ENCODE assay signal across 16 cellular contexts in the genomic region with DNA sequence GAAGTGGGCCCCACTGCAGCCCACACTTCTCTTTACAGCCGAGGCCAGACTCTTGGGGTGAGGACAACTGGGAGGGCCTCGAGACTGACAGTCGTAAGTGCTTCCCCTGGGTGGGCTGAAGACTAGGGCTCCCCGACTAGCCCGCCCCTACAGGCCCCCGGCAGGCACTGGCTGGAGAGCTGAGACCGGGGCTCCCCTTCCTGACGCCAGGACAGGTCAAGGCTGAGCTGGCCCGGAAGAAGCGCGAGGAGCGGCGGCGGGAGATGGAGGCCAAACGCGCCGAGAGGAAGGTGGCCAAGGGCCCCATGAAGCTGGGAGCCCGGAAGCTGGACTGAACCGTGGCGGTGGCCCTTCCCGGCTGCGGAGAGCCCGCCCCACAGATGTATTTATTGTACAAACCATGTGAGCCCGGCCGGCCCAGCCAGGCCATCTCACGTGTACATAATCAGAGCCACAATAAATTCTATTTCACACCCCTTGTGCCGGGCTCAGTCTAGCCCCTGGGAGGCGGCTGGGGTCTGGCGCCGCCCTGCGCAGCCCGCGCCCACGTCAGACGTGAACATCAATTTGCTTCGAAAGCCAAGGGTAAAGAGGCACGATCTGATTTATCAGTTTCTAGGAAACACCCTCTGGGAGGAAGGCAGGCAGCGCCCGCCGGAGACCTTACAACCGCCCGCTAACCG.
DNase-seq lines count a peak whose midpoint lies in the region; ATAC-seq and TF ChIP-seq lines count a peak whose summit lies in the region.
"Had no signal": no experiment of that assay in that cellular context is flagged by ENCODE, and none has a peak within 500 bp of the region (broad histone marks: within the 10 kb centered on the region; RNA-seq: fewer than 3 reads in every experiment).

No MANE protein-coding gene starts in this region.

- H3K36me3 ChIP-seq in iPS-20b (ENCODE audit: insufficient read depth, low read depth, low read length): peaks cover 9% of the 10 kb centered on the region

- peak overlapping the region; percentile 23 for H3K4me3 Mint-ChIP-seq in activated naive CD4-positive, alpha-beta T cell treated with anti-CD3 and anti-CD28 coated beads, Interleukin-2, amount 50 U/mL, for 24 hours
- peak overlapping the region; percentile 39 for H3K4me3 Mint-ChIP-seq in stimulated activated naive B cell treated with anti-CD40 and anti-IgM and Interleukin-4, amounts not matched to agents 10 μg/mL and 1 μg/mL and 100 μg/mL, for 72 hours
- H3K4me3 Mint-ChIP-seq: activated CD4-positive, alpha-beta memory T cell treated with anti-CD3 and anti-CD28 coated beads for 36 hours; activated naive CD8-positive, alpha-beta T cell treated with anti-CD3 and anti-CD28 coated beads, Interleukin-2, amount 10 ng/mL, durations not matched to agents 7 days and 5 days had no signal

- ATAC-seq in stimulated activated naive B cell treated with anti-CD40 and anti-IgM and Interleukin-4, amounts not matched to agents 10 μg/mL and 1 μg/mL and 100 μg/mL, for 72 hours (replicated peaks): no peak
- no peak for ATAC-seq in HG03139 (IDR thresholded peaks at IDR 0.05; ENCODE audit: unreplicated experiment)
- ATAC-seq: esophagus mucosa, heart right ventricle had no signal

- H3K9ac ChIP-seq in iPS-20b (ENCODE audit: low read depth, low read length): no peak overlapping the region

- peaks cover 8% of the 10 kb centered on the region for H3K4me1 Mint-ChIP-seq in activated naive CD4-positive, alpha-beta T cell treated with anti-CD3 and anti-CD28 coated beads, Interleukin-2, amount 50 U/mL, for 24 hours
- H3K4me1 Mint-ChIP-seq in stimulated activated naive B cell treated with anti-CD40 and anti-IgM and Interleukin-4, amounts not matched to agents 10 μg/mL and 1 μg/mL and 100 μg/mL, for 72 hours: peaks cover 18 to 49% of the 10 kb centered on the region in 2 donors

- CTCF ChIA-PET in RWPE1 (lab: Yijun Ruan, JAX): interaction anchor here (1.1 kb wide), 1 partner anchor 35 kb away, joined by 3 read pairs; a partner anchor contains a TSS

- peak overlapping the region; percentile 72; the same call in 1 of the 2 replicates for H3K4me3 ChIP-seq in iPS-20b (ENCODE audit: low read length)
- H3K4me3 ChIP-seq: heart right ventricle, lung had no signal

- H3K27ac Mint-ChIP-seq in activated naive CD4-positive, alpha-beta T cell treated with anti-CD3 and anti-CD28 coated beads, Interleukin-2, amount 50 U/mL, for 24 hours: no peak overlapping the region
- peak overlapping the region; percentile 59 for H3K27ac Mint-ChIP-seq in stimulated activated naive B cell treated with anti-CD40 and anti-IgM and Interleukin-4, amounts not matched to agents 10 μg/mL and 1 μg/mL and 100 μg/mL, for 72 hours
- H3K27ac Mint-ChIP-seq: activated CD4-positive, alpha-beta memory T cell treated with anti-CD3 and anti-CD28 coated beads for 36 hours; activated naive CD8-positive, alpha-beta T cell treated with anti-CD3 and anti-CD28 coated beads, Interleukin-2, amount 10 ng/mL, durations not matched to agents 7 days and 5 days had no signal

- no peaks in the 10 kb centered on the region for H3K27me3 Mint-ChIP-seq in activated naive CD4-positive, alpha-beta T cell treated with anti-CD3 and anti-CD28 coated beads, Interleukin-2, amount 50 U/mL, for 24 hours
- H3K27me3 Mint-ChIP-seq in stimulated activated naive B cell treated with anti-CD40 and anti-IgM and Interleukin-4, amounts not matched to agents 10 μg/mL and 1 μg/mL and 100 μg/mL, for 72 hours: no peaks in the 10 kb centered on the region
- H3K27me3 Mint-ChIP-seq: activated CD4-positive, alpha-beta memory T cell treated with anti-CD3 and anti-CD28 coated beads for 36 hours; activated naive CD8-positive, alpha-beta T cell treated with anti-CD3 and anti-CD28 coated beads, Interleukin-2, amount 10 ng/mL, durations not matched to agents 7 days and 5 days had no signal

- DNase-seq in activated naive CD4-positive, alpha-beta T cell treated with Interleukin-2 at 50 U/mL for 16 hours: no peak
- DNase-seq in RWPE1 (ENCODE audit: low spot score): no peak
- DNase-seq in stimulated activated naive B cell treated with anti-CD40 and anti-IgM and Interleukin-4, amounts not matched to agents 10 μg/mL and 1 μg/mL and 100 μg/mL, for 72 hours: no peak
- no peak for DNase-seq in SKM-1 treated with dmso at 0.1 percent for 144 hours (lab: John Stamatoyannopoulos, UW; ENCODE audit: unreplicated experiment)
- no peak for DNase-seq in NCI-H2107 (lab: John Stamatoyannopoulos, UW)
- DNase-seq: activated CD4-positive, alpha-beta memory T cell treated with anti-CD3 and anti-CD28 coated beads for 36 hours; activated naive CD8-positive, alpha-beta T cell treated with anti-CD3 and anti-CD28 coated beads, Interleukin-2, amount 10 ng/mL, durations not matched to agents 7 days and 5 days; heart right ventricle; NCI-H2227 treated with DMSO at 0.1 percent for 48 hours; stimulated activated CD4-positive, alpha-beta T cell treated with anti-CD3 and anti-CD28 coated beads, Interleukin-15, amount 100 ng/mL, for 24 hours; T-helper 1 cell had no signal

- TF ChIP-seq CTCF in RWPE1 (conservative IDR thresholded peaks at IDR 0.05; ENCODE audit: low read depth): no peak

- no peaks in the 10 kb centered on the region for H3K36me3 Mint-ChIP-seq in activated naive CD4-positive, alpha-beta T cell treated with anti-CD3 and anti-CD28 coated beads, Interleukin-2, amount 50 U/mL, for 24 hours
- peaks cover 28 to 43% of the 10 kb centered on the region in 2 donors for H3K36me3 Mint-ChIP-seq in stimulated activated naive B cell treated with anti-CD40 and anti-IgM and Interleukin-4, amounts not matched to agents 10 μg/mL and 1 μg/mL and 100 μg/mL, for 72 hours

- H3K9me3 ChIP-seq in iPS-20b (ENCODE audit: insufficient read depth, low read depth, low read length): no peaks in the 10 kb centered on the region
- H3K9me3 ChIP-seq: heart right ventricle had no signal

- H3K27me3 ChIP-seq in iPS-20b (ENCODE audit: insufficient read depth, low read length): peaks cover 53% of the 10 kb centered on the region
- H3K27me3 ChIP-seq: heart right ventricle had no signal

- POLR2A ChIA-PET in RWPE1 (lab: Yijun Ruan, JAX; ENCODE audit: low non-redundant PET): no interaction called here

- no peaks in the 10 kb centered on the region for H3K9me3 Mint-ChIP-seq in activated naive CD4-positive, alpha-beta T cell treated with anti-CD3 and anti-CD28 coated beads, Interleukin-2, amount 50 U/mL, for 24 hours
- no peaks in the 10 kb centered on the region for H3K9me3 Mint-ChIP-seq in stimulated activated naive B cell treated with anti-CD40 and anti-IgM and Interleukin-4, amounts not matched to agents 10 μg/mL and 1 μg/mL and 100 μg/mL, for 72 hours
- H3K9me3 Mint-ChIP-seq: activated CD4-positive, alpha-beta memory T cell treated with anti-CD3 and anti-CD28 coated beads for 36 hours; activated naive CD8-positive, alpha-beta T cell treated with anti-CD3 and anti-CD28 coated beads, Interleukin-2, amount 10 ng/mL, durations not matched to agents 7 days and 5 days had no signal

- H3K27ac ChIP-seq in RWPE1 (peak overlapping the region; percentile 94), iPS-20b (ENCODE audit: low read length) (no peak overlapping the region)

- H3K4me1 ChIP-seq in iPS-20b (ENCODE audit: insufficient read depth, low read length): no peaks in the 10 kb centered on the region
